ENCODE assay signal across 11 cellular contexts in genomic region chr4:190120108-190120507, GRCh38. TPM values are rescaled to one million over a fixed set of nuclear protein-coding genes. Genes with fewer than 3 reads are reported as not detected.
DNase-seq lines count a peak whose midpoint lies in the region; ATAC-seq, FAIRE-seq and TF ChIP-seq lines count a peak whose summit lies in the region.
"Not testable (repeated sequence)": the region's sequence is repeated elsewhere in the genome, so short reads cannot be mapped to it uniquely, and the experiment has no call there.
"Had no signal": no experiment of that assay in that cellular context is flagged by ENCODE, and none has a peak within 500 bp of the region (broad histone marks: within the 10 kb centered on the region; RNA-seq: fewer than 3 reads in every experiment).

No MANE protein-coding gene starts in this region.

- not testable (repeated sequence) for H3K9ac ChIP-seq in DND-41 (ENCODE audit: low read depth, low read length); GM12878 (ENCODE audit: control insufficient read depth, insufficient read depth, low read length)

- POLR2A ChIA-PET in GM12878 (lab: Charles Lee): not testable (repeated sequence)

- ATAC-seq in DND-41 (ENCODE audit: insufficient read depth, low read depth) (peak; percentile 46), GM19043 (IDR thresholded peaks at IDR 0.05; ENCODE audit: low read depth, unreplicated experiment) (peak; percentile 52), HG03469 (IDR thresholded peaks at IDR 0.05; ENCODE audit: unreplicated experiment) (peak; percentile 38), GM12878 (peak; percentile 77), left colon (peak; percentile 28)
- ATAC-seq in GM23338: not testable (repeated sequence)

- TF ChIP-seq EP300 in GM12878 (IDR thresholded peaks at IDR 0.05; ENCODE audit: borderline replicate concordance in 1 of 2, control insufficient read depth in 1 of 2, low read depth in 2 of 2, low read length in 2 of 2): not testable (repeated sequence)

- not testable (repeated sequence) for H3K36me3 ChIP-seq in DND-41 (ENCODE audit: insufficient read depth, low read length); GM23338 (ENCODE audit: insufficient read depth); GM12878 (ENCODE audit: control insufficient read depth in 2 of 2, insufficient read depth in 2 of 2, low read length in 1 of 2)

- SMC1A ChIA-PET in GM12878 (lab: Charles Lee; ENCODE audit: uncharacterized antibody, unreplicated experiment): not testable (repeated sequence)

- not testable (repeated sequence) for H3K27ac Mint-ChIP-seq in GM23338

- 81% methylated on average over 9 of the region's 14 CpGs for WGBS in GM12878 (ENCODE audit: insufficient coverage, insufficient replicate concordance, low lambda C conversion rate, missing lambda C conversion rate)

- H3K4me3 ChIP-seq in DND-41 (ENCODE audit: low read depth in 1 of 2, low read length in 2 of 2); GM23338; WI38 (ENCODE audit: low read depth, low read length); GM12878: not testable (repeated sequence)

- not testable (repeated sequence) for TF ChIP-seq RAD21 in GM12878 (IDR thresholded peaks at IDR 0.05; ENCODE audit: insufficient read depth, low read depth, low read length)

- intact Hi-C loops in GM12878 (cut with micrococcal nuclease; ENCODE audit: unreplicated experiment); left colon (cut with DNase I, micrococcal nuclease): not testable (repeated sequence)

- CTCF ChIA-PET in GM12878 (lab: Yijun Ruan, JAX): interaction anchor here (0.7 kb wide), 1 partner anchor 170 kb away, joined by 3 read pairs; no protein-coding TSS in a partner anchor

- H3K9me3 Mint-ChIP-seq in GM23338: peaks cover 32% of the 10 kb centered on the region

- not testable (repeated sequence) for FAIRE-seq in GM12878 (lab: Jason Lieb, UNC)

- TF ChIP-seq POLR2A in GM12878 (IDR thresholded peaks at IDR 0.05; ENCODE audit: low read depth, low read length): not testable (repeated sequence)

- H3K27me3 Mint-ChIP-seq in GM23338 (ENCODE audit: insufficient read depth, low read depth, poor library complexity): not testable (repeated sequence)

- not testable (repeated sequence) for H3K27me3 ChIP-seq in DND-41 (ENCODE audit: insufficient read depth, low read length, poor library complexity); GM23338 (ENCODE audit: insufficient read depth); GM12878 (replicated peaks in 1 of 2; ENCODE audit: control insufficient read depth in 2 of 2, insufficient read depth in 2 of 2, low read length in 1 of 2)

- H3K4me1 ChIP-seq in DND-41 (ENCODE audit: insufficient read depth, low read length); GM23338 (ENCODE audit: insufficient read depth); GM12878 (ENCODE audit: control insufficient read depth, insufficient read depth, low read length): not testable (repeated sequence)

- DNase-seq in DND-41; GM12878 (ENCODE audit: low read depth, low spot score); left colon: not testable (repeated sequence)
- DNase-seq in GM23338 (ENCODE audit: low spot score): peak; percentile 41
- DNase-seq in stimulated activated CD8-positive, alpha-beta memory T cell treated with anti-CD3 and anti-CD28 coated beads, Interleukin-4, amount 100 ng/mL, for 48 hours: peak; percentile 58

- peaks cover 11% of the 10 kb centered on the region; the same call in 2 of the 3 replicates for H3K36me3 Mint-ChIP-seq in GM23338 (ENCODE audit: low read depth)

- not testable (repeated sequence) for H4K20me1 ChIP-seq in DND-41 (ENCODE audit: insufficient read depth, low read length); GM23338 (replicated peaks; ENCODE audit: insufficient read depth); GM12878 (ENCODE audit: control insufficient read depth, insufficient read depth)

- H3K79me2 ChIP-seq in DND-41 (ENCODE audit: insufficient read depth, low read length); GM23338 (replicated peaks; ENCODE audit: insufficient read depth); GM12878 (ENCODE audit: control insufficient read depth, insufficient read depth, low read length): not testable (repeated sequence)

- BruUV-seq in GM12878 (replicated peaks; lab: Mats Ljungman, UMichigan): not testable (repeated sequence)

- H3K4me2 ChIP-seq in DND-41 (ENCODE audit: insufficient read depth, low read length); GM23338; GM12878 (ENCODE audit: control insufficient read depth, insufficient read depth): not testable (repeated sequence)

- H3K4me3 Mint-ChIP-seq in GM23338: not testable (repeated sequence)

- not testable (repeated sequence) for H3F3A ChIP-seq in GM23338 (replicated peaks; ENCODE audit: low read depth)

- not testable (repeated sequence) for H2AFZ ChIP-seq in DND-41 (ENCODE audit: low read depth, low read length); GM23338; GM12878 (ENCODE audit: control insufficient read depth, low read depth, low read length)

- not testable (repeated sequence) for H3K9me2 ChIP-seq in GM23338 (ENCODE audit: insufficient read depth)

- not testable (repeated sequence) for H3K9me3 ChIP-seq in DND-41 (ENCODE audit: insufficient read depth, low read length, severe bottlenecking); GM12878 (replicated peaks; ENCODE audit: control insufficient read depth, insufficient read depth, low read length)

- not testable (repeated sequence) for H3K27ac ChIP-seq in DND-41 (ENCODE audit: low read length); GM23338 (ENCODE audit: low read depth); GM12878 (ENCODE audit: control insufficient read depth, insufficient read depth)

- in situ Hi-C loops in GM12878 (cut with MboI): not testable (repeated sequence)

- not testable (repeated sequence) for TF ChIP-seq CTCF in DND-41 (IDR thresholded peaks at IDR 0.05; ENCODE audit: borderline replicate concordance, extremely low read depth, low read length, poor library complexity, severe bottlenecking); GM12878 (IDR thresholded peaks at IDR 0.05 in 2 of 3, conservative IDR thresholded peaks at IDR 0.05 in 1 of 3; ENCODE audit: control insufficient read depth in 2 of 3, extremely low read depth in 1 of 3, insufficient read depth in 1 of 3, low read depth in 3 of 3, low read length in 3 of 3)
- TF ChIP-seq CTCF in GM23338 (conservative IDR thresholded peaks at IDR 0.05; ENCODE audit: low read depth in 2 of 2): peak in 1 of 2 experiments; percentile 44; a peak in 3 of 4 replicates
- peak; percentile 20; the same call in 1 of the 2 replicates for TF ChIP-seq CTCF in WI38 (IDR thresholded peaks at IDR 0.05; ENCODE audit: low read depth, low read length)

- RAD21 ChIA-PET in GM12878 (lab: Charles Lee; ENCODE audit: unreplicated experiment): not testable (repeated sequence)

- H3K4me1 Mint-ChIP-seq in GM23338: not testable (repeated sequence)

RNA-seq across cellular contexts. Expression of gene DUX4, which starts 53.5 kb away (rescaled TPM):
- total RNA-seq in GM23338 (2014; rRNA removed; shearing (Covaris generic)): not detected in 2 replicates
- polyA plus RNA-seq in GM23338 (2016; fragmentation: Nextera tagmentation; extraction: Ambion mirVana): not detected in 2 replicates
- total RNA-seq in GM12878 (2013; cell fraction: nucleolus; rRNA removed): not detected in 2 replicates
- not detected in 2 replicates for total RNA-seq in GM12878 (2014; rRNA removed)
- not detected in 2 replicates for total RNA-seq in GM12878 (2014; rRNA removed; fragmentation: Illumina TruSeq; extraction: Trizol)
- not detected in 2 replicates for total RNA-seq in GM12878 (2021)
- polyA plus RNA-seq in GM12878 (2011; ENCODE audit: low read depth): not detected
- not detected in 2 replicates for polyA plus RNA-seq in GM12878 (2011; rRNA removed)
- polyA plus RNA-seq in GM12878 (2011; cell fraction: cytosol; rRNA removed): not detected in 2 replicates
- not detected in 2 replicates for polyA plus RNA-seq in GM12878 (2011; cell fraction: nucleus; rRNA removed)
- polyA plus RNA-seq in GM12878 (2012): not detected in 2 replicates
- polyA plus RNA-seq in GM12878 (2014; fragmentation: Illumina TruSeq; extraction: Trizol): not detected in 2 replicates
- not detected for polyA plus RNA-seq in GM12878 (2014; fragmentation: Nextera tagmentation; extraction: Ambion mirVana)
- polyA plus RNA-seq in GM12878 (2014; rRNA removed): not detected in 2 replicates
- not detected for polyA plus RNA-seq in GM12878 (2016; fragmentation: Nextera tagmentation; extraction: Ambion mirVana)
- not detected in 2 replicates for polyA minus RNA-seq in GM12878 (2011; rRNA and poly(A)+ RNA removed)
- not detected in 2 replicates for polyA minus RNA-seq in GM12878 (2011; cell fraction: cytosol; rRNA and poly(A)+ RNA removed)
- not detected in 2 replicates for polyA minus RNA-seq in GM12878 (2011; cell fraction: nucleus; rRNA and poly(A)+ RNA removed)
- not detected for total RNA-seq in left colon
- total RNA-seq: cardiac septum, left ventricle myocardium inferior, smooth muscle cell had no signal
- polyA plus RNA-seq: smooth muscle cell had no signal

RNA-seq across cellular contexts. Expression of gene DBET, which starts 55.8 kb away (rescaled TPM):
- total RNA-seq in GM23338 (2014; rRNA removed; shearing (Covaris generic)): not detected in 2 replicates
- 0.08 TPM in 1 of 2 replicates, not detected in the other for polyA plus RNA-seq in GM23338 (2016; fragmentation: Nextera tagmentation; extraction: Ambion mirVana)
- total RNA-seq in GM12878 (2013; cell fraction: nucleolus; rRNA removed): not detected in 2 replicates
- total RNA-seq in GM12878 (2014; rRNA removed): not detected in 2 replicates
- not detected in 2 replicates for total RNA-seq in GM12878 (2014; rRNA removed; fragmentation: Illumina TruSeq; extraction: Trizol)
- total RNA-seq in GM12878 (2021): not detected in 2 replicates
- not detected for polyA plus RNA-seq in GM12878 (2011; ENCODE audit: low read depth)
- not detected in 2 replicates for polyA plus RNA-seq in GM12878 (2011; rRNA removed)
- not detected in 2 replicates for polyA plus RNA-seq in GM12878 (2011; cell fraction: cytosol; rRNA removed)
- not detected in 2 replicates for polyA plus RNA-seq in GM12878 (2011; cell fraction: nucleus; rRNA removed)
- 0.03 TPM in 1 of 2 replicates, not detected in the other for polyA plus RNA-seq in GM12878 (2012)
- polyA plus RNA-seq in GM12878 (2014; fragmentation: Illumina TruSeq; extraction: Trizol): not detected in 2 replicates
- not detected for polyA plus RNA-seq in GM12878 (2014; fragmentation: Nextera tagmentation; extraction: Ambion mirVana)
- not detected in 2 replicates for polyA plus RNA-seq in GM12878 (2014; rRNA removed)
- polyA plus RNA-seq in GM12878 (2016; fragmentation: Nextera tagmentation; extraction: Ambion mirVana): not detected
- polyA minus RNA-seq in GM12878 (2011; rRNA and poly(A)+ RNA removed): not detected in 2 replicates
- not detected in 2 replicates for polyA minus RNA-seq in GM12878 (2011; cell fraction: cytosol; rRNA and poly(A)+ RNA removed)
- not detected in 2 replicates for polyA minus RNA-seq in GM12878 (2011; cell fraction: nucleus; rRNA and poly(A)+ RNA removed)
- total RNA-seq in left colon: not detected
- total RNA-seq: left ventricle myocardium inferior, smooth muscle cell had no signal
- polyA plus RNA-seq: smooth muscle cell had no signal
